ENCODE assay signal across 18 cellular contexts in the genomic region with DNA sequence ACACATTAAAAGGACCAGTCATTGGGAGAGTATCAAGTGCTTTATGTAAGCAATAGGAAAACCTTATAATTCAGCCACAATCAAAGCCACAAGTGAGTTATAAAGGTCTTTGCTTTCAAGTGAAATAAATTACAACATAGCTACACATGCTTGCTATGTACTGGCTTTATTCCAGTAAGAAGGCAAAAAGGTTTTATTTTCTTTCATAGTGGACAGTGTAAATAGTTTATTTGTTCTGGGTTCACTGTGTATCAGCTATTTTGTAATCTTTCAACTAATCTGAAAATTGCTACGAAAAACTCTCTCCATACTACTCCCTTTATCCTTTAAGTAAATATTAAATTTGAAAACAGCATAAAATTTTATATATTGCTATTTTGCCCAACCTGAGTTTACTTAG.
DNase-seq lines count a peak whose midpoint lies in the region; ATAC-seq and TF ChIP-seq lines count a peak whose summit lies in the region.
"Had no signal": no experiment of that assay in that cellular context is flagged by ENCODE, and none has a peak within 500 bp of the region (broad histone marks: within the 10 kb centered on the region; RNA-seq: fewer than 3 reads in every experiment).

No MANE protein-coding gene starts in this region.

- H3K27ac ChIP-seq in VCaP: peak overlapping the region; percentile 37
- H3K27ac ChIP-seq in fibroblast of lung (ENCODE audit: insufficient read depth, low read length): no peak overlapping the region
- H3K27ac ChIP-seq in smooth muscle cell (ENCODE audit: low read depth): no peak overlapping the region
- H3K27ac ChIP-seq: SJSA1 had no signal

- ATAC-seq in HG02884 (IDR thresholded peaks at IDR 0.05; ENCODE audit: unreplicated experiment): no peak
- ATAC-seq: GM12878 had no signal

- H3F3A ChIP-seq in smooth muscle cell (ENCODE audit: low read depth): no peaks in the 10 kb centered on the region

- DNase-seq in HT-29 (ENCODE audit: low spot score) (peak; percentile 54), fibroblast of lung (ENCODE audit: low read depth in 2 of 2) (peak; percentile 4 to 15), renal cortical epithelial cell (ENCODE audit: low read depth) (peak; percentile 2), smooth muscle cell (lab: John Stamatoyannopoulos, UW; ENCODE audit: unreplicated experiment) (no peak), NCI-H1436 (lab: John Stamatoyannopoulos, UW) (no peak)
- DNase-seq: BE2C; CD4-positive, alpha-beta T cell; DND-41; HFFc6; Kasumi-1; NCI-H1417; NCI-H1930; NCI-H446 treated with DMSO at 0.1 percent for 48 hours; NCI-H774 had no signal

- H3K4me2 ChIP-seq in fibroblast of lung (ENCODE audit: extremely low read depth, insufficient read depth, low read length) (no peak overlapping the region), smooth muscle cell (no peak overlapping the region)

- H2AFZ ChIP-seq in fibroblast of lung (ENCODE audit: low read length): no peak overlapping the region
- H2AFZ ChIP-seq in smooth muscle cell (ENCODE audit: low read depth): no peak overlapping the region

- H3K9me3 ChIP-seq in fibroblast of lung (ENCODE audit: control insufficient read depth, insufficient read depth, low read depth, low read length) (no peaks in the 10 kb centered on the region), smooth muscle cell (replicated peaks; ENCODE audit: low read depth) (no peaks in the 10 kb centered on the region)
- H3K9me3 ChIP-seq: BE2C, SJSA1 had no signal

- no peak for TF ChIP-seq CTCF in VCaP (conservative IDR thresholded peaks at IDR 0.05)
- TF ChIP-seq CTCF in fibroblast of lung (conservative IDR thresholded peaks at IDR 0.05 in 1 of 2, IDR thresholded peaks at IDR 0.05 in 1 of 2; ENCODE audit: low read depth in 1 of 2, low read length in 2 of 2): no peak
- no peak for TF ChIP-seq CTCF in smooth muscle cell (IDR thresholded peaks at IDR 0.05; ENCODE audit: borderline replicate concordance, insufficient read depth, poor library complexity, severe bottlenecking)

- WGBS in smooth muscle cell (ENCODE audit: low lambda C conversion rate): 84% methylated on average over 1 of the region's 1 CpG

- no peak overlapping the region for H3K4me3 ChIP-seq in fibroblast of lung (replicated peaks in 1 of 4; ENCODE audit: control extremely low read depth in 1 of 4, insufficient read depth in 1 of 4, low read depth in 3 of 4, low read length in 4 of 4)
- no peak overlapping the region for H3K4me3 ChIP-seq in smooth muscle cell
- H3K4me3 ChIP-seq: GM12878, SJSA1 had no signal

- H3K36me3 ChIP-seq in fibroblast of lung (ENCODE audit: control insufficient read depth, insufficient read depth, low read length): no peaks in the 10 kb centered on the region
- no peaks in the 10 kb centered on the region for H3K36me3 ChIP-seq in smooth muscle cell (ENCODE audit: low read depth)
- H3K36me3 ChIP-seq: BE2C, SJSA1 had no signal

- H3K4me1 ChIP-seq in fibroblast of lung (ENCODE audit: control insufficient read depth, extremely low read depth, insufficient read depth, low read length): no peaks in the 10 kb centered on the region
- H3K4me1 ChIP-seq in smooth muscle cell (ENCODE audit: low read depth): no peaks in the 10 kb centered on the region
- H3K4me1 ChIP-seq: BE2C, SJSA1 had no signal

- H3K9ac ChIP-seq in fibroblast of lung (ENCODE audit: insufficient read depth, low read length) (no peak overlapping the region), smooth muscle cell (ENCODE audit: low read depth) (no peak overlapping the region)

- H4K20me1 ChIP-seq in fibroblast of lung (ENCODE audit: control insufficient read depth, extremely low read depth, insufficient read depth, low read length) (no peaks in the 10 kb centered on the region), smooth muscle cell (ENCODE audit: low read depth) (no peaks in the 10 kb centered on the region)

- H3K27me3 ChIP-seq in fibroblast of lung (ENCODE audit: control insufficient read depth, insufficient read depth, low read length) (no peaks in the 10 kb centered on the region), smooth muscle cell (ENCODE audit: low read depth) (no peaks in the 10 kb centered on the region)
- H3K27me3 ChIP-seq: BE2C, SJSA1 had no signal

- H3K79me2 ChIP-seq in fibroblast of lung (ENCODE audit: control insufficient read depth, insufficient read depth, low read length) (no peaks in the 10 kb centered on the region), smooth muscle cell (ENCODE audit: low read depth) (no peaks in the 10 kb centered on the region)

Comparison
In these comparisons a context has a peak if more than half of its experiments do, and no peak if none do; other contexts are left out.
1. DNase-seq: peak in HT-29 (single experiment), fibroblast of lung (2 of 2) and renal cortical epithelial cell (single experiment); none in smooth muscle cell (single experiment) and NCI-H1436 (single experiment).